8 cellular contexts compared by ENCODE assay signal in genomic region chr16:19883296-19883951, GRCh38. TPM values are rescaled to one million over a fixed set of nuclear protein-coding genes. Genes with fewer than 3 reads are reported as not detected.
A peak's percentile ranks its signal among the peaks of the same experiment; 100 is the strongest.
DNase-seq lines count a peak whose midpoint lies in the region; ATAC-seq and TF ChIP-seq lines count a peak whose summit lies in the region.

No MANE protein-coding gene starts in this region.

- peak overlapping the region; percentile 92 for H3K4me3 ChIP-seq in psoas muscle

- peaks cover 27% of the 10 kb centered on the region for H3K4me1 Mint-ChIP-seq in activated B cell treated with CpG ODN at 0.5 μM for 24 hours

- H3K36me3 ChIP-seq in psoas muscle (ENCODE audit: insufficient read depth in 1 of 2, low read depth in 1 of 2) = peaks cover 0 to 5% of the 10 kb centered on the region in 2 donors

- TF ChIP-seq CTCF in activated B cell treated with CpG ODN at 0.5 μM for 24 hours (IDR thresholded peaks at IDR 0.05) (no peak), psoas muscle (IDR thresholded peaks at IDR 0.05) (no peak), GM13976 (IDR thresholded peaks at IDR 0.05; ENCODE audit: borderline replicate concordance, control extremely low read depth, extremely low read depth, insufficient read depth, missing control alignments) (no peak)

- no peaks in the 10 kb centered on the region for H3K9me3 Mint-ChIP-seq in activated B cell treated with CpG ODN at 0.5 μM for 24 hours

- intact Hi-C loops in activated B cell treated with CpG ODN at 0.5 μM for 24 hours (cut with micrococcal nuclease) (no loop called here), left cardiac atrium (cut with DNase I) (loop anchor here (5.0 to 10.0 kb wide), 2 partner anchors 169 to 181 kb away; partner anchors contain the start of genes IQCK (in 1 of the 2) and KNOP1 (in 1 of the 2)), psoas muscle (cut with DNase I) (loop anchor here (1.0 to 10.0 kb wide), 5 partner anchors 36 to 899 kb away; partner anchors contain the start of genes IQCK (in 1 of the 2), KNOP1 (in 1 of the 2) and TMC7 (in 1 of the 2))

- DNase-seq in NCI-H2081 (lab: John Stamatoyannopoulos, UW) = peak; percentile 25 to 58
- no peak for DNase-seq in NCI-H2081 treated with DMSO at 0.1 percent for 48 hours (lab: John Stamatoyannopoulos, UW)
- peak; percentile 21 for DNase-seq in activated B cell treated with CpG ODN at 0.5 μM for 24 hours
- DNase-seq in left cardiac atrium = peak; percentile 57
- DNase-seq in psoas muscle = peak; percentile 48 to 77
- no peak for DNase-seq in NOMO-1 treated with dmso at 0.1 percent for 144 hours (lab: John Stamatoyannopoulos, UW; ENCODE audit: unreplicated experiment)
- DNase-seq in GM13976 (ENCODE audit: low spot score) = no peak

- no peaks in the 10 kb centered on the region for H3K9me3 ChIP-seq in psoas muscle

- in situ Hi-C loops in GM13976 (cut with MboI; ENCODE audit: low sequenced_read_pairs, unreplicated experiment) = loop anchor here (10.0 kb wide), 1 partner anchor 299 kb away; no protein-coding TSS in a partner anchor

- H3K4me1 ChIP-seq in psoas muscle = peaks cover 29% of the 10 kb centered on the region

- CTCF ChIA-PET in activated B cell treated with CpG ODN at 0.5 μM for 24 hours (lab: Charles Lee) = interaction anchor here (6.4 kb wide), 1 partner anchor 326 kb away, joined by 47 read pairs; the partner anchor contains the start of gene VPS35L

- H3K27ac Mint-ChIP-seq in activated B cell treated with CpG ODN at 0.5 μM for 24 hours = no peak overlapping the region

- POLR2A ChIA-PET in activated B cell treated with CpG ODN at 0.5 μM for 24 hours (lab: Charles Lee) = no interaction called here

- peak overlapping the region; percentile 92 for H3K27ac ChIP-seq in psoas muscle

- no peaks in the 10 kb centered on the region for H3K36me3 Mint-ChIP-seq in activated B cell treated with CpG ODN at 0.5 μM for 24 hours (ENCODE audit: low read depth)

- peaks cover 38% of the 10 kb centered on the region for H3K27me3 Mint-ChIP-seq in activated B cell treated with CpG ODN at 0.5 μM for 24 hours

- ATAC-seq in activated B cell treated with CpG ODN at 0.5 μM for 24 hours (ENCODE audit: low read depth) (no peak), left cardiac atrium (peak; percentile 61 to 70), psoas muscle (peak; percentile 40 to 67 (median 60)), HG02970 (IDR thresholded peaks at IDR 0.05; ENCODE audit: low FRiP score, unreplicated experiment) (no peak)

- no peak overlapping the region for H3K4me3 Mint-ChIP-seq in activated B cell treated with CpG ODN at 0.5 μM for 24 hours

- H3K27me3 ChIP-seq in psoas muscle (ENCODE audit: insufficient read depth in 3 of 3, low read length in 2 of 3) = no peaks in the 10 kb centered on the region

- 1 to 2% (median 1%) methylated on average over 18 to 35 of the region's 35 CpGs for WGBS in psoas muscle, 3 donors

RNA-seq across cellular contexts. Expression of gene GPRC5B, which starts 1.2 kb away (rescaled TPM):
- 0.07 TPM in 1 of 2 replicates, not detected in the other for total RNA-seq in activated B cell treated with CpG ODN at 0.5 μM for 24 hours
- 10 to 100 TPM; 58.1 to 66.3 TPM for total RNA-seq in left cardiac atrium
- total RNA-seq in psoas muscle = 100 to 1,000 TPM in 3 of 4 donors, 10 to 100 TPM in 1; 38.5 to 124 (median 109) TPM
- polyA plus RNA-seq in psoas muscle = 10 to 100 TPM; 25.3 to 55.7 (median 50.9) TPM

Comparison
In these comparisons a context has a peak if more than half of its experiments do, and no peak if none do; other contexts are left out.
1. DNase-seq: peak in NCI-H2081 (2 of 2), activated B cell treated with CpG ODN at 0.5 μM for 24 hours (single experiment), left cardiac atrium (single experiment) and psoas muscle (2 of 2); none in NCI-H2081 treated with DMSO at 0.1 percent for 48 hours (single experiment), NOMO-1 treated with dmso at 0.1 percent for 144 hours (single experiment) and GM13976 (single experiment).
2. ATAC-seq: peak in left cardiac atrium (2 of 2) and psoas muscle (4 of 4); none in activated B cell treated with CpG ODN at 0.5 μM for 24 hours (single experiment) and HG02970 (single experiment).
3. RNA of gene GPRC5B, which starts 1.2 kb away (total RNA-seq): 38.5 to 124 TPM in psoas muscle and 58.1 to 66.3 TPM in left cardiac atrium; 0.07 TPM in activated B cell treated with CpG ODN at 0.5 μM for 24 hours; every median in the first group is over 10 times any median in the second.